In the genomic region with DNA sequence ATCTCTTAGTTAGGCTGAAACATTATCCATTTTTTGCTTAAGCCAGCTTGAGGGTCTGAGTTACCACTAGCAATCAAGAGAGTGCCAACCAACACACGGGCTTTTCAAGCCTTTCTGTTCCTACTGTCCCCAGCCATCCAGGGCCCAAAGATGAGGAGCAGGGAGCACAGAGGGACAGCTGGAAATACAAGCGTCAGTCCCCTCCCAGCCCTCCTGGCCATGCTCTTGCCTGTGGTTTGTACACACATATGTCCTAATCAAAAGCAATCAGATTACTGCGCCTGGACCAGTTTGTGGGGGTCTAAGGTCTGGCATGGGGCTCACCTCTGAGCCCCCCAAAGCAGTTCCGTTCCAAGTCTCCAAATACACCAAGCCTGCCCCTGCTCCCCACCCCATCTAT, we compare ENCODE assay signal across 28 cellular contexts. TPM values are rescaled to one million over a fixed set of nuclear protein-coding genes. Genes with fewer than 3 reads are reported as not detected.
DNase-seq lines count a peak whose midpoint lies in the region; ATAC-seq and TF ChIP-seq lines count a peak whose summit lies in the region.
"Had no signal": no experiment of that assay in that cellular context is flagged by ENCODE, and none has a peak within 500 bp of the region (broad histone marks: within the 10 kb centered on the region; RNA-seq: fewer than 3 reads in every experiment).

No MANE protein-coding gene starts in this region.

- H3K27me3 Mint-ChIP-seq in activated CD4-positive, alpha-beta T cell treated with anti-CD3 and anti-CD28 coated beads, Interleukin-2, amount 10 ng/mL, durations not matched to agents 7 days and 5 days = no peaks in the 10 kb centered on the region
- H3K27me3 Mint-ChIP-seq in activated CD4-positive, alpha-beta T cell treated with anti-CD3 and anti-CD28 coated beads, Interleukin-2, amount 10 ng/mL, durations not matched to agents 24 days and 14 days = no peaks in the 10 kb centered on the region
- H3K27me3 Mint-ChIP-seq in T-helper 17 cell (no peaks in the 10 kb centered on the region), neural crest cell (ENCODE audit: low read depth) (peaks cover 2% of the 10 kb centered on the region)
- H3K27me3 Mint-ChIP-seq: activated naive CD8-positive, alpha-beta T cell treated with anti-CD3 and anti-CD28 coated beads, Interleukin-2, amount 10 ng/mL, durations not matched to agents 7 days and 5 days; stimulated activated naive B cell treated with anti-CD40 and anti-IgM and Interleukin-4, amounts not matched to agents 10 μg/mL and 1 μg/mL and 100 μg/mL, for 72 hours had no signal

- no peaks in the 10 kb centered on the region for H3K9me3 Mint-ChIP-seq in activated CD4-positive, alpha-beta T cell treated with anti-CD3 and anti-CD28 coated beads, Interleukin-2, amount 10 ng/mL, durations not matched to agents 7 days and 5 days
- no peaks in the 10 kb centered on the region for H3K9me3 Mint-ChIP-seq in activated CD4-positive, alpha-beta T cell treated with anti-CD3 and anti-CD28 coated beads, Interleukin-2, amount 10 ng/mL, durations not matched to agents 24 days and 14 days
- no peaks in the 10 kb centered on the region for H3K9me3 Mint-ChIP-seq in neural crest cell
- H3K9me3 Mint-ChIP-seq: activated naive CD8-positive, alpha-beta T cell treated with anti-CD3 and anti-CD28 coated beads, Interleukin-2, amount 10 ng/mL, durations not matched to agents 7 days and 5 days; stimulated activated naive B cell treated with anti-CD40 and anti-IgM and Interleukin-4, amounts not matched to agents 10 μg/mL and 1 μg/mL and 100 μg/mL, for 72 hours had no signal

- DNase-seq in activated CD4-positive, alpha-beta T cell treated with anti-CD3 and anti-CD28 coated beads, Interleukin-2, amount 10 ng/mL, durations not matched to agents 7 days and 5 days = no peak
- no peak for DNase-seq in activated CD4-positive, alpha-beta T cell treated with anti-CD3 and anti-CD28 coated beads, Interleukin-2, amount 10 ng/mL, durations not matched to agents 24 days and 14 days
- no peak for DNase-seq in T-helper 17 cell
- DNase-seq in dorsolateral prefrontal cortex = no peak
- no peak for DNase-seq in neural crest cell (ENCODE audit: low read depth, low spot score)
- DNase-seq in KG1 (lab: John Stamatoyannopoulos, UW) = no peak
- DNase-seq: activated CD4-positive, alpha-beta T cell treated with anti-CD3 and anti-CD28 coated beads for 48 hours; activated CD8-positive, alpha-beta memory T cell treated with anti-CD3 and anti-CD28 coated beads, Interleukin-2, amount 50 U/mL, for 4 hours; activated naive CD8-positive, alpha-beta T cell treated with anti-CD3 and anti-CD28 coated beads, Interleukin-2, amount 10 ng/mL, durations not matched to agents 7 days and 5 days; MG63; NCI-H1105 treated with DMSO at 0.1 percent for 48 hours; NCI-H2029; NCI-H2227 treated with DMSO at 0.1 percent for 48 hours; NCI-H526 treated with DMSO at 0.1 percent for 48 hours; SHP77 treated with DMSO at 0.1 percent for 48 hours; stimulated activated CD4-positive, alpha-beta T cell treated with anti-CD3 and anti-CD28 coated beads, Interleukin-4, amount 100 ng/mL, for 4 hours; stimulated activated naive B cell treated with anti-CD40 and anti-IgM and Interleukin-4, amounts not matched to agents 10 μg/mL and 1 μg/mL and 100 μg/mL, for 72 hours; T1000; testis; uterus; WERI-Rb-1 had no signal

- H3K27ac Mint-ChIP-seq in activated CD4-positive, alpha-beta T cell treated with anti-CD3 and anti-CD28 coated beads, Interleukin-2, amount 10 ng/mL, durations not matched to agents 7 days and 5 days = peak overlapping the region; percentile 9
- H3K27ac Mint-ChIP-seq in activated CD4-positive, alpha-beta T cell treated with anti-CD3 and anti-CD28 coated beads, Interleukin-2, amount 10 ng/mL, durations not matched to agents 24 days and 14 days = no peak overlapping the region
- H3K27ac Mint-ChIP-seq in T-helper 17 cell = peak overlapping the region; percentile 99
- no peak overlapping the region for H3K27ac Mint-ChIP-seq in neural crest cell (ENCODE audit: unreplicated experiment)
- H3K27ac Mint-ChIP-seq: activated naive CD8-positive, alpha-beta T cell treated with anti-CD3 and anti-CD28 coated beads, Interleukin-2, amount 10 ng/mL, durations not matched to agents 7 days and 5 days; progenitor cell of endocrine pancreas had no signal

- ATAC-seq in T-helper 17 cell = no peak
- ATAC-seq in HG03108 (IDR thresholded peaks at IDR 0.05; ENCODE audit: unreplicated experiment) = no peak
- no peak for ATAC-seq in GM19023 (IDR thresholded peaks at IDR 0.05; ENCODE audit: unreplicated experiment)
- ATAC-seq: Panc1; right lobe of liver; stimulated activated naive B cell treated with anti-CD40 and anti-IgM and Interleukin-4, amounts not matched to agents 10 μg/mL and 1 μg/mL and 100 μg/mL, for 72 hours had no signal

- H3K27ac ChIP-seq in dorsolateral prefrontal cortex = peak overlapping the region in 57 of 59 donors; percentile 78 to 99 (median 96)
- H3K27ac ChIP-seq: 22Rv1, C4-2B, right lobe of liver, uterus, WERI-Rb-1 had no signal

- peak overlapping the region in 9 of 59 donors; percentile 4 to 59 (median 43) for H3K4me3 ChIP-seq in dorsolateral prefrontal cortex
- H3K4me3 ChIP-seq: MG63, right lobe of liver, testis, uterus had no signal

- TF ChIP-seq CTCF in dorsolateral prefrontal cortex (IDR thresholded peaks at IDR 0.05 in 54 of 56, conservative IDR thresholded peaks at IDR 0.05 in 2 of 56; ENCODE audit: low read depth in 1 of 56, partially characterized antibody in 56 of 56) = no peak
- TF ChIP-seq CTCF in neural crest cell (conservative IDR thresholded peaks at IDR 0.05) = no peak

- POLR2A ChIA-PET in activated CD4-positive, alpha-beta T cell treated with anti-CD3 and anti-CD28 coated beads, Interleukin-2, amount 10 ng/mL, durations not matched to agents 7 days and 5 days (lab: Charles Lee) = no interaction called here

- H3K4me1 Mint-ChIP-seq in activated CD4-positive, alpha-beta T cell treated with anti-CD3 and anti-CD28 coated beads, Interleukin-2, amount 10 ng/mL, durations not matched to agents 7 days and 5 days = peaks cover 43% of the 10 kb centered on the region
- peaks cover 38% of the 10 kb centered on the region for H3K4me1 Mint-ChIP-seq in activated CD4-positive, alpha-beta T cell treated with anti-CD3 and anti-CD28 coated beads, Interleukin-2, amount 10 ng/mL, durations not matched to agents 24 days and 14 days
- H3K4me1 Mint-ChIP-seq in T-helper 17 cell (peaks cover 45% of the 10 kb centered on the region), neural crest cell (peaks cover 35% of the 10 kb centered on the region)

- no peaks in the 10 kb centered on the region for H3K27me3 ChIP-seq in dorsolateral prefrontal cortex
- H3K27me3 ChIP-seq: MG63, right lobe of liver, testis, uterus had no signal

- peaks cover 34% of the 10 kb centered on the region for H3K36me3 Mint-ChIP-seq in activated CD4-positive, alpha-beta T cell treated with anti-CD3 and anti-CD28 coated beads, Interleukin-2, amount 10 ng/mL, durations not matched to agents 7 days and 5 days (ENCODE audit: low read depth)
- peaks cover 33% of the 10 kb centered on the region for H3K36me3 Mint-ChIP-seq in activated CD4-positive, alpha-beta T cell treated with anti-CD3 and anti-CD28 coated beads, Interleukin-2, amount 10 ng/mL, durations not matched to agents 24 days and 14 days (ENCODE audit: low read depth)
- H3K36me3 Mint-ChIP-seq in T-helper 17 cell (ENCODE audit: low read depth) (peaks cover 6% of the 10 kb centered on the region), neural crest cell (ENCODE audit: low read depth) (no peaks in the 10 kb centered on the region)

- H3K4me3 Mint-ChIP-seq in activated CD4-positive, alpha-beta T cell treated with anti-CD3 and anti-CD28 coated beads, Interleukin-2, amount 10 ng/mL, durations not matched to agents 7 days and 5 days = peak overlapping the region; percentile 3
- no peak overlapping the region for H3K4me3 Mint-ChIP-seq in activated CD4-positive, alpha-beta T cell treated with anti-CD3 and anti-CD28 coated beads, Interleukin-2, amount 10 ng/mL, durations not matched to agents 24 days and 14 days
- peak overlapping the region; percentile 73 for H3K4me3 Mint-ChIP-seq in T-helper 17 cell
- H3K4me3 Mint-ChIP-seq in neural crest cell = peak overlapping the region; percentile 54
- H3K4me3 Mint-ChIP-seq: activated naive CD8-positive, alpha-beta T cell treated with anti-CD3 and anti-CD28 coated beads, Interleukin-2, amount 10 ng/mL, durations not matched to agents 7 days and 5 days; stimulated activated naive B cell treated with anti-CD40 and anti-IgM and Interleukin-4, amounts not matched to agents 10 μg/mL and 1 μg/mL and 100 μg/mL, for 72 hours had no signal

- H3K9me3 ChIP-seq in T-helper 17 cell (ENCODE audit: control insufficient read depth, low read length, poor library complexity, severe bottlenecking) = no peaks in the 10 kb centered on the region
- H3K9me3 ChIP-seq: MG63, right lobe of liver, testis, uterus had no signal

- CTCF ChIA-PET in activated CD4-positive, alpha-beta T cell treated with anti-CD3 and anti-CD28 coated beads, Interleukin-2, amount 10 ng/mL, durations not matched to agents 7 days and 5 days (lab: Charles Lee) = interaction anchor here (3.6 kb wide), 1 partner anchor 10 kb away, joined by 15 read pairs; no protein-coding TSS in a partner anchor

- intact Hi-C loops in activated CD4-positive, alpha-beta T cell treated with anti-CD3 and anti-CD28 coated beads, Interleukin-2, amount 10 ng/mL, durations not matched to agents 24 days and 14 days (cut with micrococcal nuclease) = loop anchor here (5.0 kb wide), 1 partner anchor 124 kb away; the partner anchor contains the start of gene CDIP1
- intact Hi-C loops in dorsolateral prefrontal cortex (cut with DNase I) = no loop called here

RNA-seq across cellular contexts. Expression of gene CORO7, which starts 3.5 kb away (rescaled TPM):
- total RNA-seq in activated CD4-positive, alpha-beta T cell treated with anti-CD3 and anti-CD28 coated beads, Interleukin-2, amount 10 ng/mL, durations not matched to agents 7 days and 5 days = 100 to 1,000 TPM; 196 to 211 TPM
- 86.3 and 93.3 TPM in 2 replicates for total RNA-seq in activated CD4-positive, alpha-beta T cell treated with anti-CD3 and anti-CD28 coated beads, Interleukin-2, amount 10 ng/mL, durations not matched to agents 24 days and 14 days
- total RNA-seq in T-helper 17 cell = 100 to 1,000 TPM; 733 to 757 TPM
- total RNA-seq in dorsolateral prefrontal cortex = 100 to 1,000 TPM in 1 of 120 experiments, 10 to 100 TPM in 119; 38.4 to 111 (median 63.7) TPM
- 43.2 and 45.4 TPM in 2 replicates for total RNA-seq in neural crest cell

RNA-seq across cellular contexts. Expression of gene DNAJA3, which starts 12.8 kb away (rescaled TPM):
- 10 to 100 TPM; 51.6 to 55.0 TPM for total RNA-seq in activated CD4-positive, alpha-beta T cell treated with anti-CD3 and anti-CD28 coated beads, Interleukin-2, amount 10 ng/mL, durations not matched to agents 7 days and 5 days
- total RNA-seq in activated CD4-positive, alpha-beta T cell treated with anti-CD3 and anti-CD28 coated beads, Interleukin-2, amount 10 ng/mL, durations not matched to agents 24 days and 14 days = 106 and 108 TPM in 2 replicates
- total RNA-seq in T-helper 17 cell = 10 to 100 TPM; 27.9 to 29.7 TPM
- 10 to 100 TPM; 38.3 to 66.6 (median 53.2) TPM for total RNA-seq in dorsolateral prefrontal cortex
- 45.1 and 55.2 TPM in 2 replicates for total RNA-seq in neural crest cell

RNA-seq across cellular contexts. Expression of gene VASN, which starts 41.2 kb away (rescaled TPM):
- not detected for total RNA-seq in activated CD4-positive, alpha-beta T cell treated with anti-CD3 and anti-CD28 coated beads, Interleukin-2, amount 10 ng/mL, durations not matched to agents 7 days and 5 days
- 0.16 TPM in 1 of 2 replicates, not detected in the other for total RNA-seq in activated CD4-positive, alpha-beta T cell treated with anti-CD3 and anti-CD28 coated beads, Interleukin-2, amount 10 ng/mL, durations not matched to agents 24 days and 14 days
- total RNA-seq in T-helper 17 cell (under 1 TPM; 0.55 to 0.57 TPM), dorsolateral prefrontal cortex (10 to 100 TPM in 84 of 120 experiments, 1 to 10 TPM in 36; 3.9 to 49.4 (median 12.1) TPM), neural crest cell (0.91 and 1.2 TPM in 2 replicates)

Comparison
In these comparisons a context has a peak if more than half of its experiments do, and no peak if none do; other contexts are left out.
1. H3K27ac Mint-ChIP-seq: peak in activated CD4-positive, alpha-beta T cell treated with anti-CD3 and anti-CD28 coated beads, Interleukin-2, amount 10 ng/mL, durations not matched to agents 7 days and 5 days (single experiment) and T-helper 17 cell (single experiment); none in activated CD4-positive, alpha-beta T cell treated with anti-CD3 and anti-CD28 coated beads, Interleukin-2, amount 10 ng/mL, durations not matched to agents 24 days and 14 days (single experiment) and neural crest cell (single experiment).